In genomic region chr4:158722917-158723793, GRCh38 we compare ENCODE assay signal across 8 cellular contexts. TPM values are rescaled to one million over a fixed set of nuclear protein-coding genes. Genes with fewer than 3 reads are reported as not detected.
A peak's percentile ranks its signal among the peaks of the same experiment; 100 is the strongest.
DNase-seq lines count a peak whose midpoint lies in the region; ATAC-seq and TF ChIP-seq lines count a peak whose summit lies in the region.

TSS of gene PPID (minus strand) at chr4:158723396. CDS start at chr4:158723288, 108 bp downstream.

- H3K27me3 ChIP-seq in HAP-1 (ENCODE audit: low read depth), result no peaks in the 10 kb centered on the region
- H3K27me3 ChIP-seq in MG63, result no peaks in the 10 kb centered on the region
- no peaks in the 10 kb centered on the region for H3K27me3 ChIP-seq in SJSA1 (replicated peaks)
- H3K27me3 ChIP-seq in foreskin keratinocyte, result peaks cover 4% of the 10 kb centered on the region
- H3K27me3 ChIP-seq in neural progenitor cell, result no peaks in the 10 kb centered on the region
- no peaks in the 10 kb centered on the region for H3K27me3 ChIP-seq in stomach smooth muscle (ENCODE audit: control insufficient read depth in 1 of 2, insufficient read depth in 2 of 2, low read length in 2 of 2)

- peaks cover 18% of the 10 kb centered on the region for H3K4me1 Mint-ChIP-seq in neural progenitor cell

- H3K4me3 Mint-ChIP-seq in neural progenitor cell, result peak within 1 kb of the TSS; percentile 96

- peak within 1 kb of the TSS; percentile 86 for H3K4me2 ChIP-seq in neural progenitor cell

- H4K20me1 ChIP-seq in neural progenitor cell (ENCODE audit: low read depth), result no peaks in the 10 kb centered on the region

- peaks cover 2% of the 10 kb centered on the region for H3K27me3 Mint-ChIP-seq in neural progenitor cell (ENCODE audit: insufficient read depth, low read depth)

- peak; percentile 84 for DNase-seq in G401 (ENCODE audit: low spot score)
- DNase-seq in HAP-1 (ENCODE audit: low spot score in 2 of 2), result peak; percentile 72 to 90
- DNase-seq in MG63, result peak; percentile 100
- peak; percentile 81 to 88 for DNase-seq in SJSA1 (ENCODE audit: low read depth in 1 of 2, low spot score in 2 of 2)
- DNase-seq in activated naive CD4-positive, alpha-beta T cell (lab: John Stamatoyannopoulos, UW), result peak; percentile 49 to 63 (median 57)
- DNase-seq in foreskin keratinocyte, result peak; percentile 60 to 79
- peak; percentile 91 for DNase-seq in neural progenitor cell (ENCODE audit: low spot score)

- H3K36me3 ChIP-seq in HAP-1 (replicated peaks) (peaks cover 30% of the 10 kb centered on the region), MG63 (peaks cover 49% of the 10 kb centered on the region), SJSA1 (peaks cover 38% of the 10 kb centered on the region), neural progenitor cell (peaks cover 6% of the 10 kb centered on the region), stomach smooth muscle (ENCODE audit: control insufficient read depth in 2 of 2, insufficient read depth in 2 of 2, low read length in 2 of 2) (peaks cover 9 to 18% of the 10 kb centered on the region in 2 donors)

- H3K4me3 ChIP-seq in HAP-1 (peak within 1 kb of the TSS; percentile 89), MG63 (peak within 1 kb of the TSS; percentile 91), SJSA1 (peak within 1 kb of the TSS; percentile 73), neural progenitor cell (peak within 1 kb of the TSS; percentile 81), stomach smooth muscle (ENCODE audit: low read length in 2 of 2) (peak within 1 kb of the TSS; percentile 92 to 96)

- peaks cover 10% of the 10 kb centered on the region for H3K4me1 ChIP-seq in HAP-1
- peaks cover 8% of the 10 kb centered on the region; the same call in 1 of the 2 replicates for H3K4me1 ChIP-seq in SJSA1 (replicated peaks)
- H3K4me1 ChIP-seq in foreskin keratinocyte, result no peaks in the 10 kb centered on the region
- peaks cover 3% of the 10 kb centered on the region for H3K4me1 ChIP-seq in neural progenitor cell
- H3K4me1 ChIP-seq in stomach smooth muscle (ENCODE audit: control insufficient read depth, insufficient read depth, low read length), result peaks cover 9% of the 10 kb centered on the region

- H3K36me3 Mint-ChIP-seq in neural progenitor cell, result peaks cover 10% of the 10 kb centered on the region

- peaks cover 9% of the 10 kb centered on the region for H3F3A ChIP-seq in neural progenitor cell (ENCODE audit: low read depth)

- no peaks in the 10 kb centered on the region for H3K9me3 ChIP-seq in HAP-1
- H3K9me3 ChIP-seq in MG63, result no peaks in the 10 kb centered on the region
- H3K9me3 ChIP-seq in SJSA1 (replicated peaks), result no peaks in the 10 kb centered on the region
- no peaks in the 10 kb centered on the region for H3K9me3 ChIP-seq in neural progenitor cell (ENCODE audit: low read depth)
- H3K9me3 ChIP-seq in stomach smooth muscle (ENCODE audit: control insufficient read depth in 2 of 2, low read length in 2 of 2), result no peaks in the 10 kb centered on the region

- H3K9ac ChIP-seq in neural progenitor cell, result peak within 1 kb of the TSS; percentile 77
- peak within 1 kb of the TSS; percentile 88 to 95 for H3K9ac ChIP-seq in stomach smooth muscle (ENCODE audit: low read length in 2 of 2)

- peak; percentile 92 for ATAC-seq in foreskin keratinocyte

- peaks cover 30% of the 10 kb centered on the region for H3K79me2 ChIP-seq in neural progenitor cell (ENCODE audit: low read depth)

- H2AFZ ChIP-seq in neural progenitor cell (replicated peaks), result peak within 1 kb of the TSS; percentile 91

- peak within 1 kb of the TSS; percentile 94 for H3K27ac Mint-ChIP-seq in neural progenitor cell

- in situ Hi-C loops in G401 (cut with HindIII; ENCODE audit: low sequenced_read_pairs), result no loop called here
- in situ Hi-C loops in HAP-1 (cut with MboI; ENCODE audit: low sequenced_read_pairs), result loop anchor here (10.0 kb wide), 2 partner anchors 122 to 482 kb away; no protein-coding TSS in a partner anchor

- H3K27ac ChIP-seq in SJSA1 (peak within 1 kb of the TSS; percentile 80), foreskin keratinocyte (peak within 1 kb of the TSS; percentile 87), neural progenitor cell (peak within 1 kb of the TSS; percentile 87), stomach smooth muscle (ENCODE audit: low read length) (peak within 1 kb of the TSS; percentile 80)

- no peaks in the 10 kb centered on the region for H3K9me3 Mint-ChIP-seq in neural progenitor cell

- TF ChIP-seq CTCF in foreskin keratinocyte (conservative IDR thresholded peaks at IDR 0.05) (no peak), neural progenitor cell (IDR thresholded peaks at IDR 0.05) (no peak)

RNA-seq across cellular contexts. Expression of gene PPID, which starts in this region (rescaled TPM):
- total RNA-seq in G401 (2014; rRNA removed; shearing (Covaris generic)), result 4.0 and 4.5 TPM in 2 replicates
- total RNA-seq in MG63 (2014; rRNA removed; shearing (Covaris generic); ENCODE audit: low replicate concordance), result 125 and 212 TPM in 2 replicates
- 56.4 and 59.7 TPM in 2 replicates for total RNA-seq in SJSA1 (2014; rRNA removed; shearing (Covaris generic))
- total RNA-seq in foreskin keratinocyte (36.1 and 38.5 TPM in 2 replicates), neural progenitor cell (ENCODE audit: low replicate concordance) (54.0 and 106 TPM in 2 replicates)
- 32.8 and 42.0 TPM in 2 replicates for polyA plus RNA-seq in foreskin keratinocyte

Comparison
In these comparisons a context has a peak if more than half of its experiments do, and no peak if none do; other contexts are left out.
1. Peak in every context shown above with its lines: DNase-seq, ATAC-seq, H3K4me3 ChIP-seq and H3K27ac ChIP-seq.